Comparison of ENCODE assay signal across 31 cellular contexts in genomic region chr22:20484948-20485683, GRCh38.
"Had no signal": no experiment of that assay in that cellular context is flagged by ENCODE, and none has a peak within 500 bp of the region (broad histone marks: within the 10 kb centered on the region; RNA-seq: fewer than 3 reads in every experiment).

No MANE protein-coding gene starts in this region.

- H3K9me3 Mint-ChIP-seq: activated B cell treated with CpG ODN at 0.5 μM for 24 hours; activated CD8-positive, alpha-beta T cell treated with anti-CD3 and anti-CD28 coated beads for 36 hours; activated naive CD8-positive, alpha-beta T cell treated with anti-CD3 and anti-CD28 coated beads, Interleukin-2, amount 10 ng/mL, durations not matched to agents 7 days and 5 days; activated T-cell treated with anti-CD3 and anti-CD28 coated beads, Interleukin-2, amount 50 U/mL, for 4 hours; activated T-helper 17 cell treated with anti-CD3 and anti-CD28 coated beads, Interleukin-2, amount 50 U/mL, for 72 hours; T-helper 2 cell treated with Interferon-gamma antibody and Interleukin-4, amounts not matched to agents 5 μg/mL and 100 μg/mL, for 36 hours had no signal

- H3K4me3 ChIP-seq: ascending aorta, breast epithelium, cardiac muscle cell, colonic mucosa had no signal

- H3K27me3 ChIP-seq: ascending aorta, breast epithelium, cardiac muscle cell, colonic mucosa had no signal

- H3K27ac ChIP-seq: ascending aorta, breast epithelium, cardiac muscle cell, colonic mucosa, WERI-Rb-1 had no signal

- H3K4me1 ChIP-seq: ascending aorta, breast epithelium, colonic mucosa had no signal

- FAIRE-seq: endometrium, frontal cortex had no signal

- H3K9me3 ChIP-seq: ascending aorta, breast epithelium, colonic mucosa had no signal

- H3K27me3 Mint-ChIP-seq: activated B cell treated with CpG ODN at 0.5 μM for 24 hours; activated CD8-positive, alpha-beta T cell treated with anti-CD3 and anti-CD28 coated beads for 36 hours; activated naive CD8-positive, alpha-beta T cell treated with anti-CD3 and anti-CD28 coated beads, Interleukin-2, amount 10 ng/mL, durations not matched to agents 7 days and 5 days; activated T-helper 17 cell treated with anti-CD3 and anti-CD28 coated beads, Interleukin-2, amount 50 U/mL, for 72 hours; brain; T-helper 17 cell had no signal

- DNase-seq: activated B cell treated with CpG ODN at 0.5 μM for 24 hours; activated CD4-positive, alpha-beta T cell treated with anti-CD3 and anti-CD28 coated beads for 48 hours; activated CD4-positive, alpha-beta T cell treated with anti-CD3 and anti-CD28 coated beads, Interleukin-2, amount 50 U/mL, for 1 hour; activated CD4-positive, alpha-beta T cell treated with anti-CD3 and anti-CD28 coated beads, Interleukin-2, amount 50 U/mL, for 48 hours; activated CD8-positive, alpha-beta memory T cell treated with anti-CD3 and anti-CD28 coated beads for 24 hours; activated CD8-positive, alpha-beta T cell treated with anti-CD3 and anti-CD28 coated beads for 36 hours; activated effector memory CD4-positive, alpha-beta T cell treated with Interleukin-2 at 50 U/mL for 16 hours; activated gamma-delta T cell treated with Interleukin-2 at 50 U/mL for 16 hours; activated naive CD4-positive, alpha-beta T cell treated with anti-CD3 and anti-CD28 coated beads, Interleukin-2, amount 50 U/mL, for 16 hours; activated naive CD4-positive, alpha-beta T cell treated with Interleukin-2 at 50 U/mL for 16 hours; activated naive CD8-positive, alpha-beta T cell treated with anti-CD3 and anti-CD28 coated beads, Interleukin-2, amount 10 ng/mL, durations not matched to agents 7 days and 5 days; activated T-cell treated with anti-CD3 and anti-CD28 coated beads, Interleukin-2, amount 50 U/mL, for 4 hours; central memory CD4-positive, alpha-beta T cell; cerebellar nuclear complex; colonic mucosa; effector CD8-positive, alpha-beta T cell; foreskin fibroblast; T-helper 1 cell; T-helper 17 cell; T1000; WERI-Rb-1 had no signal

- H3K27ac Mint-ChIP-seq: activated B cell treated with CpG ODN at 0.5 μM for 24 hours; activated CD8-positive, alpha-beta T cell treated with anti-CD3 and anti-CD28 coated beads for 36 hours; activated naive CD8-positive, alpha-beta T cell treated with anti-CD3 and anti-CD28 coated beads, Interleukin-2, amount 10 ng/mL, durations not matched to agents 7 days and 5 days; activated T-helper 17 cell treated with anti-CD3 and anti-CD28 coated beads, Interleukin-2, amount 50 U/mL, for 72 hours; T-helper 17 cell; T-helper 2 cell treated with Interferon-gamma antibody and Interleukin-4, amounts not matched to agents 5 μg/mL and 100 μg/mL, for 36 hours had no signal

- ATAC-seq: activated CD4-positive, CD25-positive, alpha-beta regulatory T cell treated with anti-CD3 and anti-CD28 coated beads, Interleukin-2, amount 50 U/mL, for 24 hours; activated CD8-positive, alpha-beta T cell treated with anti-CD3 and anti-CD28 coated beads for 36 hours; activated T-cell treated with anti-CD3 and anti-CD28 coated beads, Interleukin-2, amount 50 U/mL, for 4 hours; activated T-helper 17 cell treated with anti-CD3 and anti-CD28 coated beads, Interleukin-2, amount 50 U/mL, for 72 hours; esophagus mucosa; T-helper 17 cell had no signal

- H3K36me3 ChIP-seq: breast epithelium, cardiac muscle cell, colonic mucosa had no signal

- H3K4me3 Mint-ChIP-seq: activated B cell treated with CpG ODN at 0.5 μM for 24 hours; activated CD8-positive, alpha-beta T cell treated with anti-CD3 and anti-CD28 coated beads for 36 hours; activated naive CD8-positive, alpha-beta T cell treated with anti-CD3 and anti-CD28 coated beads, Interleukin-2, amount 10 ng/mL, durations not matched to agents 7 days and 5 days; activated T-cell treated with anti-CD3 and anti-CD28 coated beads, Interleukin-2, amount 50 U/mL, for 4 hours; activated T-helper 17 cell treated with anti-CD3 and anti-CD28 coated beads, Interleukin-2, amount 50 U/mL, for 72 hours; brain; T-helper 17 cell; T-helper 2 cell treated with Interferon-gamma antibody and Interleukin-4, amounts not matched to agents 5 μg/mL and 100 μg/mL, for 36 hours had no signal
